8 cellular contexts compared by ENCODE assay signal in the genomic region with DNA sequence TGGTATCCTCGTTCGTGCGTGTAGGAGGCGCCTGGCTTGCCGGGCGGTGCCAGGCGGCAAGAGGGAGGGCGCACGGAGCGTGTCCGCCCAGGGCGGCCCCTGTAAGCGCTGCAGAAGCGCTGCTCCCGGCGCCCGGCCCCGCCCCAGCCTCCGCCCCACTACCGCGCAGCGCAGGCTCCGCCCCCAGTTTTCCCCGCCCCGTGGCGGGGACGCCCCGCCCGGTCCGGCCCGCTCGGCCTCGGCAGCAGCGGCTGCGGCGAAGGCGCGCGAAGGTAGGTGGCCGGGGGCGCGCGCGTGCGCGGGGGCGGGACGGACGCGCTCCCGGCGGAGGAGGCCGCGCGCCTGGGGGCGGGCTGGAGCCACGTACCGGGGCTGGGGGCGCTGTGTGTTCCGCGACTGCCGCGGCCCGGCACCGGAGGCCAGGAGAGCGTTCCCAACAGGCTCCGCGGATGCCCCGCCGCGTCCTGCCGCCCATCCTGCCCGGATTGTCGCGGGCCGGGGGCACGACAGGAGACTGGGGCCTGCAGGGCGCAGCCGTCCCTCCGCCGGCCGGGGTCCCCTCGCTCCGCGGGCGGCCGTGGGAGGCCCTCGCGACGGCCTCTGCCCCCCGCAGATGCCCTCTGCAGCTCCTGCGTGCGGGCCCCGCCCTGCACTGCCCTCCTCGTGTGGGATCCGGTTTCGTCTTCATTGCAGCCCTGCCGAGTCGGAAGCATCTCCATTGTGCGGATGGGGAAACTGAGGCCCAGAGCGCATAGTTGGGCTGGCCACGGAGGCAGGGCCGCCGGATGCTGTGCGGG. TPM values are rescaled to one million over a fixed set of nuclear protein-coding genes. Genes with fewer than 3 reads are reported as not detected.
DNase-seq lines count a peak whose midpoint lies in the region; ATAC-seq, FAIRE-seq and TF ChIP-seq lines count a peak whose summit lies in the region.

No MANE protein-coding gene starts in this region.

- peak; percentile 51 to 69; a peak in 3 of 4 replicates for TF ChIP-seq POLR2A in HepG2 (IDR thresholded peaks at IDR 0.05; ENCODE audit: insufficient read depth in 1 of 2, low read depth in 2 of 2, low read length in 2 of 2)

- WGBS in HepG2 (ENCODE audit: low lambda C conversion rate), result 0% methylated on average over 7 of the region's 105 CpGs

- H3K9ac ChIP-seq in HepG2 (ENCODE audit: insufficient read depth, low read depth, low read length), result peak overlapping the region; percentile 79

- peak overlapping the region; percentile 93 for H3K4me2 ChIP-seq in HepG2 (ENCODE audit: low read depth, low read length)

- intact Hi-C loops in HepG2 (cut with micrococcal nuclease; ENCODE audit: unreplicated experiment), result no loop called here

- TF ChIP-seq EP300 in HepG2 (IDR thresholded peaks at IDR 0.05; ENCODE audit: low read depth in 2 of 2, low read length in 2 of 2), result no peak
- TF ChIP-seq EP300 in HepG2 (CRISPR knock-in tag; IDR thresholded peaks at IDR 0.05; ENCODE audit: borderline replicate concordance), result no peak

- 0 out of 2 replicates have a peak, but pooled peaks have one; percentile 14 for TF ChIP-seq RAD21 in HepG2 (CRISPR knock-in tag; IDR thresholded peaks at IDR 0.05)

- no peaks in the 10 kb centered on the region for H4K20me1 ChIP-seq in HepG2 (ENCODE audit: insufficient read depth, low read length)

- peak overlapping the region; percentile 49 for H3K4me3 ChIP-seq in BE2C (ENCODE audit: low read depth, low read length)
- peak overlapping the region; percentile 59 to 84 (median 80); a peak in 5 of 6 replicates for H3K4me3 ChIP-seq in HepG2 (replicated peaks in 1 of 3; ENCODE audit: insufficient read depth in 1 of 3, low read depth in 2 of 3, low read length in 3 of 3)

- H3K9me3 ChIP-seq in BE2C (no peaks in the 10 kb centered on the region), HepG2 (ENCODE audit: low read length) (no peaks in the 10 kb centered on the region)

- ATAC-seq in GM19328 (IDR thresholded peaks at IDR 0.05; ENCODE audit: unreplicated experiment) (peak; percentile 91), HG03520 (IDR thresholded peaks at IDR 0.05; ENCODE audit: unreplicated experiment) (peak; percentile 81), HepG2 (peak; percentile 90)

- TF ChIP-seq CTCF in BE2C (IDR thresholded peaks at IDR 0.05; ENCODE audit: low read depth, low read length) (no peak), HepG2 (CRISPR knock-in tag; IDR thresholded peaks at IDR 0.05) (peak; percentile 37)

- no TSS peak for BruUV-seq in HepG2 (replicated peaks; lab: Mats Ljungman, UMichigan)

- in situ Hi-C loops in HepG2 (cut with HindIII; ENCODE audit: extremely low pct_ligation_motif_present, low pct_unique_long_range_greater_than_20kb), result no loop called here

- H3K27ac ChIP-seq in HepG2 (ENCODE audit: extremely low read length, insufficient read depth, low read length), result no peak overlapping the region

- POLR2A ChIA-PET in HepG2 (lab: Yijun Ruan, JAX), result interaction anchor here (1.6 kb wide), 1 partner anchor 9 kb away, joined by 3 read pairs; no protein-coding TSS in a partner anchor

- H3K27me3 ChIP-seq in BE2C (no peaks in the 10 kb centered on the region), HepG2 (ENCODE audit: control insufficient read depth in 1 of 2, insufficient read depth in 2 of 2, low read length in 2 of 2) (no peaks in the 10 kb centered on the region)

- DNase-seq in BE2C, result peak; percentile 90
- DNase-seq in NCI-H69 (lab: John Stamatoyannopoulos, UW), result peak; percentile 92
- peak; percentile 97 for DNase-seq in activated CD4-positive, alpha-beta T cell treated with anti-CD3 and anti-CD28 coated beads, Interleukin-2, amount 50 U/mL, for 1 hour
- DNase-seq in dedifferentiated amniotic fluid mesenchymal stem cell (ENCODE audit: extremely low spot score), result peak; percentile 87
- DNase-seq in HepG2 (ENCODE audit: low spot score), result peak; percentile 77
- DNase-seq in stimulated activated CD4-positive, alpha-beta T cell treated with anti-CD3 and anti-CD28 coated beads, Interleukin-2, amount 100 ng/mL, for 48 hours, result peak; percentile 97 to 99

- no peak overlapping the region for H2AFZ ChIP-seq in HepG2 (ENCODE audit: low read length)

- H3K36me3 ChIP-seq in BE2C (no peaks in the 10 kb centered on the region), HepG2 (replicated peaks in 1 of 2; ENCODE audit: control insufficient read depth in 1 of 2, insufficient read depth in 2 of 2, low read length in 2 of 2) (no peaks in the 10 kb centered on the region)

- CTCF ChIA-PET in HepG2 (lab: Yijun Ruan, JAX; ENCODE audit: low intra/inter-chr PET ratio, low total read pairs), result no interaction called here

- no peaks in the 10 kb centered on the region for H3K4me1 ChIP-seq in BE2C
- H3K4me1 ChIP-seq in HepG2 (ENCODE audit: insufficient read depth, low read length), result peaks cover 39% of the 10 kb centered on the region

- H3K79me2 ChIP-seq in HepG2 (ENCODE audit: insufficient read depth, low read length), result no peaks in the 10 kb centered on the region

- FAIRE-seq in HepG2 (lab: Jason Lieb, UNC), result no peak

TF ChIP-seq in HepG2, 621 proteins besides CTCF, POLR2A, EP300 and RAD21 (continues in another document):
- no peak for TF ChIP-seq ZNF225 (CRISPR knock-in tag; IDR thresholded peaks at IDR 0.05)
- TF ChIP-seq, protein P1, sequence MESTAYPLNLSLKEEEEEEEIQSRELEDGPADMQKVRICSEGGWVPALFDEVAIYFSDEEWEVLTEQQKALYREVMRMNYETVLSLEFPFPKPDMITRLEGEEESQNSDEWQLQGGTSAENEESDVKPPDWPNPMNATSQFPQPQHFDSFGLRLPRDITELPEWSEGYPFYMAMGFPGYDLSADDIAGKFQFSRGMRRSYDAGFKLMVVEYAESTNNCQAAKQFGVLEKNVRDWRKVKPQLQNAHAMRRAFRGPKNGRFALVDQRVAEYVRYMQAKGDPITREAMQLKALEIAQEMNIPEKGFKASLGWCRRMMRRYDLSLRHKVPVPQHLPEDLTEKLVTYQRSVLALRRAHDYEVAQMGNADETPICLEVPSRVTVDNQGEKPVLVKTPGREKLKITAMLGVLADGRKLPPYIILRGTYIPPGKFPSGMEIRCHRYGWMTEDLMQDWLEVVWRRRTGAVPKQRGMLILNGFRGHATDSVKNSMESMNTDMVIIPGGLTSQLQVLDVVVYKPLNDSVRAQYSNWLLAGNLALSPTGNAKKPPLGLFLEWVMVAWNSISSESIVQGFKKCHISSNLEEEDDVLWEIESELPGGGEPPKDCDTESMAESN (CRISPR knock-in tag; conservative IDR thresholded peaks at IDR 0.05), result 0 out of 2 replicates have a peak, but pooled peaks have one; percentile 23
- peak; percentile 91 for TF ChIP-seq ZNF629 (CRISPR knock-in tag; conservative IDR thresholded peaks at IDR 0.05)

RNA-seq across cellular contexts. Expression of a gene that starts 7.7 kb away (rescaled TPM):
- polyA plus RNA-seq in BE2C (2012; ENCODE audit: insufficient read depth, insufficient read length, low read depth), result 20.4 TPM
- 2.6 and 7.8 TPM in 2 replicates for total RNA-seq in HepG2 (2016; rRNA removed; fragmentation: Illumina TruSeq; extraction: Trizol)
- 3.6 and 4.0 TPM in 2 replicates for total RNA-seq in HepG2 (2016; cell fraction: cytosol; rRNA removed; fragmentation: Illumina TruSeq; extraction: Trizol; ENCODE audit: low read depth)
- 2.9 and 8.4 TPM in 2 replicates for total RNA-seq in HepG2 (2016; cell fraction: insoluble cytoplasmic fraction; rRNA removed; fragmentation: Illumina TruSeq; extraction: Trizol)
- total RNA-seq in HepG2 (2016; cell fraction: membrane; rRNA removed; fragmentation: Illumina TruSeq; extraction: Trizol), result 2.6 and 3.1 TPM in 2 replicates
- total RNA-seq in HepG2 (2016; cell fraction: nucleus; rRNA removed; fragmentation: Illumina TruSeq; extraction: Trizol), result 8.6 and 11.9 TPM in 2 replicates
- polyA plus RNA-seq in HepG2 (2011; rRNA removed), result 15.5 and 16.6 TPM in 2 replicates
- 3.4 and 5.7 TPM in 2 replicates for polyA plus RNA-seq in HepG2 (2011; cell fraction: cytosol; rRNA removed)
- 81.7 and 94.3 TPM in 2 replicates for polyA plus RNA-seq in HepG2 (2011; cell fraction: nucleus; rRNA removed)
- 6.3 and 6.8 TPM in 2 replicates for polyA plus RNA-seq in HepG2 (2012)
- 0.84 and 0.97 TPM in 2 replicates for polyA plus RNA-seq in HepG2 (2016; cell fraction: cytosol; fragmentation: Illumina TruSeq; extraction: Trizol; ENCODE audit: low read depth)
- 2.3 and 2.7 TPM in 2 replicates for polyA plus RNA-seq in HepG2 (2016; cell fraction: insoluble cytoplasmic fraction; fragmentation: Illumina TruSeq; extraction: Trizol; ENCODE audit: low read depth)
- 1.2 and 1.7 TPM in 2 replicates for polyA plus RNA-seq in HepG2 (2016; cell fraction: membrane; fragmentation: Illumina TruSeq; extraction: Trizol; ENCODE audit: low read depth)
- polyA plus RNA-seq in HepG2 (2016; cell fraction: nucleus; fragmentation: Illumina TruSeq; extraction: Trizol; ENCODE audit: insufficient read depth, low read depth), result 42.1 and 44.2 TPM in 2 replicates
- 18.9 and 23.5 TPM in 2 replicates for polyA minus RNA-seq in HepG2 (2011; rRNA and poly(A)+ RNA removed; ENCODE audit: low replicate concordance)
- polyA minus RNA-seq in HepG2 (2011; cell fraction: cytosol; rRNA and poly(A)+ RNA removed), result 3.0 and 3.3 TPM in 2 replicates
- polyA minus RNA-seq in HepG2 (2011; cell fraction: nucleus; rRNA and poly(A)+ RNA removed), result 22.1 and 23.3 TPM in 2 replicates

RNA-seq across cellular contexts. Expression of a gene that starts 18.3 kb away (rescaled TPM):
- 5.0 TPM for polyA plus RNA-seq in BE2C (2012; ENCODE audit: insufficient read depth, insufficient read length, low read depth)
- total RNA-seq in HepG2 (2016; rRNA removed; fragmentation: Illumina TruSeq; extraction: Trizol), result 859 and 11,018 TPM in 2 replicates
- 16,281 and 17,236 TPM in 2 replicates for total RNA-seq in HepG2 (2016; cell fraction: cytosol; rRNA removed; fragmentation: Illumina TruSeq; extraction: Trizol; ENCODE audit: low read depth)
- total RNA-seq in HepG2 (2016; cell fraction: insoluble cytoplasmic fraction; rRNA removed; fragmentation: Illumina TruSeq; extraction: Trizol), result 1,309 and 10,613 TPM in 2 replicates
- 2,848 and 3,475 TPM in 2 replicates for total RNA-seq in HepG2 (2016; cell fraction: membrane; rRNA removed; fragmentation: Illumina TruSeq; extraction: Trizol)
- total RNA-seq in HepG2 (2016; cell fraction: nucleus; rRNA removed; fragmentation: Illumina TruSeq; extraction: Trizol), result 52,466 and 64,417 TPM in 2 replicates
- under 0.01 TPM in 2 replicates for polyA plus RNA-seq in HepG2 (2011; rRNA removed)
- polyA plus RNA-seq in HepG2 (2011; cell fraction: cytosol; rRNA removed), result under 0.01 TPM in 2 replicates
- polyA plus RNA-seq in HepG2 (2011; cell fraction: nucleus; rRNA removed), result under 0.01 TPM in 2 replicates
- 78.2 TPM in 1 of 2 replicates, not detected in the other for polyA plus RNA-seq in HepG2 (2012)
- polyA plus RNA-seq in HepG2 (2016; cell fraction: cytosol; fragmentation: Illumina TruSeq; extraction: Trizol; ENCODE audit: low read depth), result 27.3 and 44.4 TPM in 2 replicates
- not detected in 2 replicates for polyA plus RNA-seq in HepG2 (2016; cell fraction: insoluble cytoplasmic fraction; fragmentation: Illumina TruSeq; extraction: Trizol; ENCODE audit: low read depth)
- polyA plus RNA-seq in HepG2 (2016; cell fraction: membrane; fragmentation: Illumina TruSeq; extraction: Trizol; ENCODE audit: low read depth), result not detected in 2 replicates
- polyA plus RNA-seq in HepG2 (2016; cell fraction: nucleus; fragmentation: Illumina TruSeq; extraction: Trizol; ENCODE audit: insufficient read depth, low read depth), result 32.8 TPM in 1 of 2 replicates, not detected in the other
- polyA minus RNA-seq in HepG2 (2011; rRNA and poly(A)+ RNA removed; ENCODE audit: low replicate concordance), result 12,820 and 15,604 TPM in 2 replicates
- 90,102 and 105,040 TPM in 2 replicates for polyA minus RNA-seq in HepG2 (2011; cell fraction: cytosol; rRNA and poly(A)+ RNA removed)
- polyA minus RNA-seq in HepG2 (2011; cell fraction: nucleus; rRNA and poly(A)+ RNA removed), result 42,574 and 58,030 TPM in 2 replicates
